ENCODE assay signal across 1 cellular context in the genomic region with DNA sequence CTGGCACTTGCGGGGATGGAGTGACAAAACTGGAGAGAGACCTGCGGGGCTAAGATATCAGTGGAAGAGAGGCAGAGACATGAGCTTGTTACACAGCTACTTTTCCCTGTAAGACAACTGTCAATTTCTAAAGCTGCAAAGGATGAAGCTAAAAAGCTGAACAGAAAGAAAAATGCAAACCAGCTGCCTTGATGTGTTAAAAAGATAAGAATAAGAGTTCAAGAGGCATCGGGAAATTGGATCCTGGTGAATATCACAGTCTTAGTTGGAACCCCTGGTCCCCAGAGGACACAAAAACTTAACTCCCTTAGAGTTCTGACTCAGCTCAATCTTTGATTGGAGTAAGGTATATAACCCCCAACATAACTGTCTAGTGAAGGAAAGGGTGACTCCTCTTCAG.
TF ChIP-seq lines count a peak whose summit lies in the region.

No MANE protein-coding gene starts in this region.

TF ChIP-seq in IMR-90, 13 proteins besides CTCF, POLR2A, EP300 and RAD21 (continued from another document):
- TF ChIP-seq, protein P1, sequence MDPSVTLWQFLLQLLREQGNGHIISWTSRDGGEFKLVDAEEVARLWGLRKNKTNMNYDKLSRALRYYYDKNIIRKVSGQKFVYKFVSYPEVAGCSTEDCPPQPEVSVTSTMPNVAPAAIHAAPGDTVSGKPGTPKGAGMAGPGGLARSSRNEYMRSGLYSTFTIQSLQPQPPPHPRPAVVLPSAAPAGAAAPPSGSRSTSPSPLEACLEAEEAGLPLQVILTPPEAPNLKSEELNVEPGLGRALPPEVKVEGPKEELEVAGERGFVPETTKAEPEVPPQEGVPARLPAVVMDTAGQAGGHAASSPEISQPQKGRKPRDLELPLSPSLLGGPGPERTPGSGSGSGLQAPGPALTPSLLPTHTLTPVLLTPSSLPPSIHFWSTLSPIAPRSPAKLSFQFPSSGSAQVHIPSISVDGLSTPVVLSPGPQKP (IDR thresholded peaks at IDR 0.05; ENCODE audit: borderline replicate concordance, low read depth, low read length), result no peak
- TF ChIP-seq MAZ (IDR thresholded peaks at IDR 0.05; ENCODE audit: borderline replicate concordance, low read depth, low read length), result no peak
- no peak for TF ChIP-seq RCOR1 (IDR thresholded peaks at IDR 0.05; ENCODE audit: insufficient replicate concordance, low read length)
- TF ChIP-seq, protein P2, sequence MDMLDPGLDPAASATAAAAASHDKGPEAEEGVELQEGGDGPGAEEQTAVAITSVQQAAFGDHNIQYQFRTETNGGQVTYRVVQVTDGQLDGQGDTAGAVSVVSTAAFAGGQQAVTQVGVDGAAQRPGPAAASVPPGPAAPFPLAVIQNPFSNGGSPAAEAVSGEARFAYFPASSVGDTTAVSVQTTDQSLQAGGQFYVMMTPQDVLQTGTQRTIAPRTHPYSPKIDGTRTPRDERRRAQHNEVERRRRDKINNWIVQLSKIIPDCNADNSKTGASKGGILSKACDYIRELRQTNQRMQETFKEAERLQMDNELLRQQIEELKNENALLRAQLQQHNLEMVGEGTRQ (IDR thresholded peaks at IDR 0.05; ENCODE audit: low read depth, low read length), result no peak
- no peak for TF ChIP-seq RFX5 (IDR thresholded peaks at IDR 0.05; ENCODE audit: low read depth, low read length)
- no peak for TF ChIP-seq CEBPB (IDR thresholded peaks at IDR 0.05; ENCODE audit: low read depth, low read length)
- TF ChIP-seq BHLHE40 (IDR thresholded peaks at IDR 0.05; ENCODE audit: low read depth, low read length), result no peak
- no peak for TF ChIP-seq SMC3 (IDR thresholded peaks at IDR 0.05; ENCODE audit: low read depth, low read length)
